In genomic region chr6:118648866-118649554, GRCh38 we compare ENCODE assay signal across 11 cellular contexts. TPM values are rescaled to one million over a fixed set of nuclear protein-coding genes. Genes with fewer than 3 reads are reported as not detected.
DNase-seq lines count a peak whose midpoint lies in the region; ATAC-seq, FAIRE-seq and TF ChIP-seq lines count a peak whose summit lies in the region.
"Had no signal": no experiment of that assay in that cellular context is flagged by ENCODE, and none has a peak within 500 bp of the region (broad histone marks: within the 10 kb centered on the region; RNA-seq: fewer than 3 reads in every experiment).

No MANE protein-coding gene starts in this region.

- intact Hi-C loops in activated CD4-positive, alpha-beta memory T cell treated with anti-CD3 and anti-CD28 coated beads for 36 hours (cut with micrococcal nuclease): no loop called here

- ATAC-seq in A549: no peak
- no peak for ATAC-seq in GM21526 (IDR thresholded peaks at IDR 0.05; ENCODE audit: low FRiP score, unreplicated experiment)
- ATAC-seq: left lung had no signal

- H3K9me3 Mint-ChIP-seq in activated CD4-positive, alpha-beta memory T cell treated with anti-CD3 and anti-CD28 coated beads for 36 hours: no peaks in the 10 kb centered on the region
- H3K9me3 Mint-ChIP-seq in glutamatergic neuron (ENCODE audit: unreplicated experiment): peaks cover 11% of the 10 kb centered on the region
- H3K9me3 Mint-ChIP-seq: dendritic cell treated with granulocyte-macrophage colony-stimulating factor and Interleukin-4, amounts not matched to agents 40 ng/mL and 50 ng/mL, for 4 days had no signal

- DNase-seq in A549 (ENCODE audit: low read depth in 1 of 2, low spot score in 1 of 2): no peak
- peak; percentile 6 for DNase-seq in GM03348 (ENCODE audit: low spot score)
- DNase-seq in activated CD4-positive, alpha-beta memory T cell treated with anti-CD3 and anti-CD28 coated beads for 36 hours: no peak
- DNase-seq in glutamatergic neuron: no peak
- DNase-seq in stimulated activated naive CD4-positive, alpha-beta T cell (lab: John Stamatoyannopoulos, UW): no peak
- DNase-seq in NCI-H226: no peak
- DNase-seq in GM19240 (ENCODE audit: insufficient read length, low spot score): no peak
- DNase-seq: left lung; stimulated activated CD4-positive, alpha-beta T cell treated with anti-CD3 and anti-CD28 coated beads, Interleukin-4, amount 100 ng/mL, for 1 hour had no signal

- TF ChIP-seq POLR2A in A549 (IDR thresholded peaks at IDR 0.05; ENCODE audit: low read length): no peak

- WGBS in A549 (ENCODE audit: missing lambda C conversion rate): 50% methylated on average over 2 of the region's 2 CpGs

- H3K4me3 Mint-ChIP-seq in activated CD4-positive, alpha-beta memory T cell treated with anti-CD3 and anti-CD28 coated beads for 36 hours: peak overlapping the region; percentile 84
- H3K4me3 Mint-ChIP-seq in glutamatergic neuron (ENCODE audit: unreplicated experiment): peak overlapping the region; percentile 95

- peak overlapping the region; percentile 80 for H3K4me2 ChIP-seq in A549

- TF ChIP-seq EP300 in A549 (IDR thresholded peaks at IDR 0.05): no peak

- POLR2A ChIA-PET in A549 (lab: Yijun Ruan, JAX): no interaction called here
- POLR2A ChIA-PET in activated CD4-positive, alpha-beta memory T cell treated with anti-CD3 and anti-CD28 coated beads for 36 hours (lab: Charles Lee): no interaction called here

- TF ChIP-seq CTCF in A549 (IDR thresholded peaks at IDR 0.05) (no peak), glutamatergic neuron (IDR thresholded peaks at IDR 0.05; ENCODE audit: partially characterized antibody, unreplicated experiment) (no peak)

- no peak for TF ChIP-seq RAD21 in A549 (conservative IDR thresholded peaks at IDR 0.05 in 1 of 2, IDR thresholded peaks at IDR 0.05 in 1 of 2)

- H3K27me3 Mint-ChIP-seq in activated CD4-positive, alpha-beta memory T cell treated with anti-CD3 and anti-CD28 coated beads for 36 hours: no peaks in the 10 kb centered on the region
- peaks cover 9% of the 10 kb centered on the region for H3K27me3 Mint-ChIP-seq in glutamatergic neuron (ENCODE audit: unreplicated experiment)

- CTCF ChIA-PET in A549 (lab: Yijun Ruan, JAX): no interaction called here
- CTCF ChIA-PET in activated CD4-positive, alpha-beta memory T cell treated with anti-CD3 and anti-CD28 coated beads for 36 hours (lab: Charles Lee): interaction anchor here (0.9 to 2.0 kb wide), 3 partner anchors 16 to 248 kb away, joined by 3 to 5 read pairs (median 3); no protein-coding TSS in a partner anchor

- H3K9me3 ChIP-seq in A549: no peaks in the 10 kb centered on the region
- H3K9me3 ChIP-seq: left lung had no signal

- peaks cover 16% of the 10 kb centered on the region for H3K4me1 ChIP-seq in A549

- H3K4me3 ChIP-seq in A549: peak overlapping the region; percentile 84; the same call in 1 of the 3 replicates

- no peak overlapping the region for H3K27ac Mint-ChIP-seq in activated CD4-positive, alpha-beta memory T cell treated with anti-CD3 and anti-CD28 coated beads for 36 hours
- H3K27ac Mint-ChIP-seq in glutamatergic neuron (ENCODE audit: unreplicated experiment): peak overlapping the region; percentile 64

- H3K36me3 Mint-ChIP-seq in activated CD4-positive, alpha-beta memory T cell treated with anti-CD3 and anti-CD28 coated beads for 36 hours: no peaks in the 10 kb centered on the region
- H3K36me3 Mint-ChIP-seq in glutamatergic neuron (ENCODE audit: unreplicated experiment): no peaks in the 10 kb centered on the region

- FAIRE-seq in A549 (lab: Jason Lieb, UNC): no peak

- peaks cover 51% of the 10 kb centered on the region for H3K4me1 Mint-ChIP-seq in activated CD4-positive, alpha-beta memory T cell treated with anti-CD3 and anti-CD28 coated beads for 36 hours (ENCODE audit: low read depth)
- peaks cover 21% of the 10 kb centered on the region for H3K4me1 Mint-ChIP-seq in glutamatergic neuron (ENCODE audit: low read depth, unreplicated experiment)

- no peak overlapping the region for H3K27ac ChIP-seq in A549

TF ChIP-seq in A549, 52 proteins besides CTCF, POLR2A, EP300 and RAD21:
- TF ChIP-seq KDM1A (IDR thresholded peaks at IDR 0.05; ENCODE audit: low read depth) (no peak), SMC3 (IDR thresholded peaks at IDR 0.05) (no peak), CBX2 (IDR thresholded peaks at IDR 0.05; ENCODE audit: borderline replicate concordance, low read depth) (no peak), TP53 (CRISPR knock-in tag; IDR thresholded peaks at IDR 0.05) (no peak), RARB (CRISPR knock-in tag; IDR thresholded peaks at IDR 0.05) (no peak), HDAC2 (IDR thresholded peaks at IDR 0.05) (no peak), FOXS1 (CRISPR knock-in tag; IDR thresholded peaks at IDR 0.05) (no peak)

RNA-seq across cellular contexts. Expression of gene CEP85L, which starts 2.4 kb away (rescaled TPM):
- polyA plus RNA-seq in A549 (2011; rRNA removed) (3.4 and 4.0 TPM in 2 replicates), A549 (2017; fragmentation: RNase III; extraction: RNeasy Plus Mini Kit Qiagen cat#74134 plus additional on column Dnase treatment) (1.3 to 1.5 TPM (median 1.4 TPM) in 3 replicates)
- 0.38 and 0.71 TPM in 2 replicates for polyA plus RNA-seq in A549 (2012; cell fraction: cytosol; rRNA removed)
- 0.70 and 1.00 TPM in 2 replicates for polyA plus RNA-seq in A549 (2012; cell fraction: nucleus; rRNA removed)
- polyA minus RNA-seq in A549 (2011; rRNA and poly(A)+ RNA removed): 8.7 and 17.1 TPM in 2 replicates
- 10 to 100 TPM; 21.1 to 23.3 TPM for total RNA-seq in activated CD4-positive, alpha-beta memory T cell treated with anti-CD3 and anti-CD28 coated beads for 36 hours
- total RNA-seq in glutamatergic neuron (ENCODE audit: unreplicated experiment): 51.5 TPM
